1 cellular context compared by ENCODE assay signal in the genomic region with DNA sequence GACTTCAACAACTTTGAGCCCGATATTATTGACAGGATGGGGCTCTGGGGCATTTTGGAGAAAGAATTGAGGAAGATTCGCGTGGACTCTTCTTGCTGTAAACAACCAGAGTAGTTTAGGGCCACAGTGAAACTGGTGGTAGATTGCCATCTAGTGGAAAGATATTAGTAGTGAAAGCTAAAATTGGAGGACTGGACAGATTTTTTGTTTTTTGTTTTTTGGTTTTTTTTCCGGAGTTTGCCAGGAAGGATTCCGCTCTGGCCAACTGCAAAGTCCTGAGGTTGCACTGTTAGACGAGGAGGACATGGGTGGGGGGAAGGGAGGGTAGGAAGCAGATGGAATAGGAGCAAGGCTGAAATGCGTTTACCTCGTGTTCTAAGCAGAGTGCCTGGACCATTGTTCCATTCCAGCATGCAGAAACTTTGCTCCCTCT.
A peak's percentile ranks its signal among the peaks of the same experiment; 100 is the strongest.
TF ChIP-seq lines count a peak whose summit lies in the region.

No MANE protein-coding gene starts in this region.

TF ChIP-seq in HepG2, 621 proteins besides CTCF, POLR2A, EP300 and RAD21:
- TF ChIP-seq ZBTB42 (CRISPR knock-in tag; IDR thresholded peaks at IDR 0.05) (no peak), ZSCAN12 (CRISPR knock-in tag; IDR thresholded peaks at IDR 0.05) (no peak), STAG1 (CRISPR knock-in tag; IDR thresholded peaks at IDR 0.05) (peak; percentile 79), FOXA1 (IDR thresholded peaks at IDR 0.05) (no peak), FOXA1 (CRISPR knock-in tag; IDR thresholded peaks at IDR 0.05) (0 out of 2 replicates have a peak, but pooled peaks have one; percentile 30), KLF12 (CRISPR knock-in tag; IDR thresholded peaks at IDR 0.05; ENCODE audit: borderline replicate concordance) (no peak), FOXA3 (CRISPR knock-in tag; IDR thresholded peaks at IDR 0.05) (peak; percentile 45), HNRNPH1 (optimal IDR thresholded peaks at IDR 0.05; ENCODE audit: low read depth, low read length) (no peak), KDM5B (CRISPR knock-in tag; IDR thresholded peaks at IDR 0.05; ENCODE audit: borderline replicate concordance) (no peak), ONECUT2 (CRISPR knock-in tag; IDR thresholded peaks at IDR 0.05) (no peak), POLR2AphosphoS2 (IDR thresholded peaks at IDR 0.05; ENCODE audit: low read depth, low read length) (no peak), GATA4 (IDR thresholded peaks at IDR 0.05; ENCODE audit: borderline replicate concordance, low read depth) (no peak), FOXK1 (CRISPR knock-in tag; IDR thresholded peaks at IDR 0.05; ENCODE audit: borderline replicate concordance, low read depth) (peak; percentile 57; the same call in 1 of the 2 replicates), ATF7 (IDR thresholded peaks at IDR 0.05) (no peak), ATF7 (CRISPR knock-in tag; IDR thresholded peaks at IDR 0.05) (no peak), KAT2B (IDR thresholded peaks at IDR 0.05; ENCODE audit: borderline replicate concordance, low read depth, low read length) (no peak), FOXM1 (CRISPR knock-in tag; IDR thresholded peaks at IDR 0.05) (no peak), MIXL1 (CRISPR knock-in tag; IDR thresholded peaks at IDR 0.05) (no peak), RCOR2 (CRISPR knock-in tag; IDR thresholded peaks at IDR 0.05) (no peak), ZNF292 (CRISPR knock-in tag; IDR thresholded peaks at IDR 0.05; ENCODE audit: borderline replicate concordance, low read depth) (no peak), ZNF841 (CRISPR knock-in tag; IDR thresholded peaks at IDR 0.05; ENCODE audit: borderline replicate concordance) (no peak), SMC3 (IDR thresholded peaks at IDR 0.05; ENCODE audit: low read length) (peak; percentile 58), ZIK1 (CRISPR knock-in tag; IDR thresholded peaks at IDR 0.05; ENCODE audit: borderline replicate concordance, low read depth) (no peak)
- TF ChIP-seq, protein P1, sequence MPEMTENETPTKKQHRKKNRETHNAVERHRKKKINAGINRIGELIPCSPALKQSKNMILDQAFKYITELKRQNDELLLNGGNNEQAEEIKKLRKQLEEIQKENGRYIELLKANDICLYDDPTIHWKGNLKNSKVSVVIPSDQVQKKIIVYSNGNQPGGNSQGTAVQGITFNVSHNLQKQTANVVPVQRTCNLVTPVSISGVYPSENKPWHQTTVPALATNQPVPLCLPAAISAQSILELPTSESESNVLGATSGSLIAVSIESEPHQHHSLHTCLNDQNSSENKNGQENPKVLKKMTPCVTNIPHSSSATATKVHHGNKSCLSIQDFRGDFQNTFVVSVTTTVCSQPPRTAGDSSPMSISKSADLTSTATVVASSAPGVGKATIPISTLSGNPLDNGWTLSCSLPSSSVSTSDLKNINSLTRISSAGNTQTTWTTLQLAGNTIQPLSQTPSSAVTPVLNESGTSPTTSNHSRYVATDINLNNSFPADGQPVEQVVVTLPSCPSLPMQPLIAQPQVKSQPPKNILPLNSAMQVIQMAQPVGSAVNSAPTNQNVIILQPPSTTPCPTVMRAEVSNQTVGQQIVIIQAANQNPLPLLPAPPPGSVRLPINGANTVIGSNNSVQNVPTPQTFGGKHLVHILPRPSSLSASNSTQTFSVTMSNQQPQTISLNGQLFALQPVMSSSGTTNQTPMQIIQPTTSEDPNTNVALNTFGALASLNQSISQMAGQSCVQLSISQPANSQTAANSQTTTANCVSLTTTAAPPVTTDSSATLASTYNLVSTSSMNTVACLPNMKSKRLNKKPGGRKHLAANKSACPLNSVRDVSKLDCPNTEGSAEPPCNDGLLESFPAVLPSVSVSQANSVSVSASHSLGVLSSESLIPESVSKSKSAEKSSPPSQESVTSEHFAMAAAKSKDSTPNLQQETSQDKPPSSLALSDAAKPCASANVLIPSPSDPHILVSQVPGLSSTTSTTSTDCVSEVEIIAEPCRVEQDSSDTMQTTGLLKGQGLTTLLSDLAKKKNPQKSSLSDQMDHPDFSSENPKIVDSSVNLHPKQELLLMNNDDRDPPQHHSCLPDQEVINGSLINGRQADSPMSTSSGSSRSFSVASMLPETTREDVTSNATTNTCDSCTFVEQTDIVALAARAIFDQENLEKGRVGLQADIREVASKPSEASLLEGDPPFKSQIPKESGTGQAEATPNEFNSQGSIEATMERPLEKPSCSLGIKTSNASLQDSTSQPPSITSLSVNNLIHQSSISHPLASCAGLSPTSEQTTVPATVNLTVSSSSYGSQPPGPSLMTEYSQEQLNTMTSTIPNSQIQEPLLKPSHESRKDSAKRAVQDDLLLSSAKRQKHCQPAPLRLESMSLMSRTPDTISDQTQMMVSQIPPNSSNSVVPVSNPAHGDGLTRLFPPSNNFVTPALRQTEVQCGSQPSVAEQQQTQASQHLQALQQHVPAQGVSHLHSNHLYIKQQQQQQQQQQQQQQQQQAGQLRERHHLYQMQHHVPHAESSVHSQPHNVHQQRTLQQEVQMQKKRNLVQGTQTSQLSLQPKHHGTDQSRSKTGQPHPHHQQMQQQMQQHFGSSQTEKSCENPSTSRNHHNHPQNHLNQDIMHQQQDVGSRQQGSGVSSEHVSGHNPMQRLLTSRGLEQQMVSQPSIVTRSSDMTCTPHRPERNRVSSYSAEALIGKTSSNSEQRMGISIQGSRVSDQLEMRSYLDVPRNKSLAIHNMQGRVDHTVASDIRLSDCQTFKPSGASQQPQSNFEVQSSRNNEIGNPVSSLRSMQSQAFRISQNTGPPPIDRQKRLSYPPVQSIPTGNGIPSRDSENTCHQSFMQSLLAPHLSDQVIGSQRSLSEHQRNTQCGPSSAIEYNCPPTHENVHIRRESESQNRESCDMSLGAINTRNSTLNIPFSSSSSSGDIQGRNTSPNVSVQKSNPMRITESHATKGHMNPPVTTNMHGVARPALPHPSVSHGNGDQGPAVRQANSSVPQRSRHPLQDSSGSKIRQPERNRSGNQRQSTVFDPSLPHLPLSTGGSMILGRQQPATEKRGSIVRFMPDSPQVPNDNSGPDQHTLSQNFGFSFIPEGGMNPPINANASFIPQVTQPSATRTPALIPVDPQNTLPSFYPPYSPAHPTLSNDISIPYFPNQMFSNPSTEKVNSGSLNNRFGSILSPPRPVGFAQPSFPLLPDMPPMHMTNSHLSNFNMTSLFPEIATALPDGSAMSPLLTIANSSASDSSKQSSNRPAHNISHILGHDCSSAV (CRISPR knock-in tag; IDR thresholded peaks at IDR 0.05; ENCODE audit: borderline replicate concordance): no peak
- TF ChIP-seq, protein P2, sequence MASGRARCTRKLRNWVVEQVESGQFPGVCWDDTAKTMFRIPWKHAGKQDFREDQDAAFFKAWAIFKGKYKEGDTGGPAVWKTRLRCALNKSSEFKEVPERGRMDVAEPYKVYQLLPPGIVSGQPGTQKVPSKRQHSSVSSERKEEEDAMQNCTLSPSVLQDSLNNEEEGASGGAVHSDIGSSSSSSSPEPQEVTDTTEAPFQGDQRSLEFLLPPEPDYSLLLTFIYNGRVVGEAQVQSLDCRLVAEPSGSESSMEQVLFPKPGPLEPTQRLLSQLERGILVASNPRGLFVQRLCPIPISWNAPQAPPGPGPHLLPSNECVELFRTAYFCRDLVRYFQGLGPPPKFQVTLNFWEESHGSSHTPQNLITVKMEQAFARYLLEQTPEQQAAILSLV (CRISPR knock-in tag; IDR thresholded peaks at IDR 0.05; ENCODE audit: borderline replicate concordance): no peak
- TF ChIP-seq, protein P3, sequence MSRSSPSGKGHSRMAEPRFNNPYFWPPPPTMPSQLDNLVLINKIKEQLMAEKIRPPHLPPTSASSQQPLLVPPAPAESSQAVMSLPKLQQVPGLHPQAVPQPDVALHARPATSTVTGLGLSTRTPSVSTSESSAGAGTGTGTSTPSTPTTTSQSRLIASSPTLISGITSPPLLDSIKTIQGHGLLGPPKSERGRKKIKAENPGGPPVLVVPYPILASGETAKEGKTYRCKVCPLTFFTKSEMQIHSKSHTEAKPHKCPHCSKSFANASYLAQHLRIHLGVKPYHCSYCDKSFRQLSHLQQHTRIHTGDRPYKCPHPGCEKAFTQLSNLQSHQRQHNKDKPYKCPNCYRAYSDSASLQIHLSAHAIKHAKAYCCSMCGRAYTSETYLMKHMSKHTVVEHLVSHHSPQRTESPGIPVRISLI (CRISPR knock-in tag; IDR thresholded peaks at IDR 0.05; ENCODE audit: borderline replicate concordance): no peak
- TF ChIP-seq, protein P4, sequence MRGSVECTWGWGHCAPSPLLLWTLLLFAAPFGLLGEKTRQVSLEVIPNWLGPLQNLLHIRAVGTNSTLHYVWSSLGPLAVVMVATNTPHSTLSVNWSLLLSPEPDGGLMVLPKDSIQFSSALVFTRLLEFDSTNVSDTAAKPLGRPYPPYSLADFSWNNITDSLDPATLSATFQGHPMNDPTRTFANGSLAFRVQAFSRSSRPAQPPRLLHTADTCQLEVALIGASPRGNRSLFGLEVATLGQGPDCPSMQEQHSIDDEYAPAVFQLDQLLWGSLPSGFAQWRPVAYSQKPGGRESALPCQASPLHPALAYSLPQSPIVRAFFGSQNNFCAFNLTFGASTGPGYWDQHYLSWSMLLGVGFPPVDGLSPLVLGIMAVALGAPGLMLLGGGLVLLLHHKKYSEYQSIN (CRISPR knock-in tag; IDR thresholded peaks at IDR 0.05; ENCODE audit: borderline replicate concordance): no peak
- TF ChIP-seq, protein P5, sequence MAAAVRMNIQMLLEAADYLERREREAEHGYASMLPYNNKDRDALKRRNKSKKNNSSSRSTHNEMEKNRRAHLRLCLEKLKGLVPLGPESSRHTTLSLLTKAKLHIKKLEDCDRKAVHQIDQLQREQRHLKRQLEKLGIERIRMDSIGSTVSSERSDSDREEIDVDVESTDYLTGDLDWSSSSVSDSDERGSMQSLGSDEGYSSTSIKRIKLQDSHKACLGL (CRISPR knock-in tag; IDR thresholded peaks at IDR 0.05): no peak
- TF ChIP-seq, protein P6, sequence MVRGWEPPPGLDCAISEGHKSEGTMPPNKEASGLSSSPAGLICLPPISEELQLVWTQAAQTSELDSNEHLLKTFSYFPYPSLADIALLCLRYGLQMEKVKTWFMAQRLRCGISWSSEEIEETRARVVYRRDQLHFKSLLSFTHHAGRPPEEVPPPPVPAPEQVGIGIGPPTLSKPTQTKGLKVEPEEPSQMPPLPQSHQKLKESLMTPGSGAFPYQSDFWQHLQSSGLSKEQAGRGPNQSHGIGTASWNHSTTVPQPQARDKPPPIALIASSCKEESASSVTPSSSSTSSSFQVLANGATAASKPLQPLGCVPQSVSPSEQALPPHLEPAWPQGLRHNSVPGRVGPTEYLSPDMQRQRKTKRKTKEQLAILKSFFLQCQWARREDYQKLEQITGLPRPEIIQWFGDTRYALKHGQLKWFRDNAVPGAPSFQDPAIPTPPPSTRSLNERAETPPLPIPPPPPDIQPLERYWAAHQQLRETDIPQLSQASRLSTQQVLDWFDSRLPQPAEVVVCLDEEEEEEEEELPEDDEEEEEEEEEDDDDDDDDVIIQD (CRISPR knock-in tag; IDR thresholded peaks at IDR 0.05; ENCODE audit: low read depth): no peak
